ENCODE assay signal across 8 cellular contexts in the genomic region with DNA sequence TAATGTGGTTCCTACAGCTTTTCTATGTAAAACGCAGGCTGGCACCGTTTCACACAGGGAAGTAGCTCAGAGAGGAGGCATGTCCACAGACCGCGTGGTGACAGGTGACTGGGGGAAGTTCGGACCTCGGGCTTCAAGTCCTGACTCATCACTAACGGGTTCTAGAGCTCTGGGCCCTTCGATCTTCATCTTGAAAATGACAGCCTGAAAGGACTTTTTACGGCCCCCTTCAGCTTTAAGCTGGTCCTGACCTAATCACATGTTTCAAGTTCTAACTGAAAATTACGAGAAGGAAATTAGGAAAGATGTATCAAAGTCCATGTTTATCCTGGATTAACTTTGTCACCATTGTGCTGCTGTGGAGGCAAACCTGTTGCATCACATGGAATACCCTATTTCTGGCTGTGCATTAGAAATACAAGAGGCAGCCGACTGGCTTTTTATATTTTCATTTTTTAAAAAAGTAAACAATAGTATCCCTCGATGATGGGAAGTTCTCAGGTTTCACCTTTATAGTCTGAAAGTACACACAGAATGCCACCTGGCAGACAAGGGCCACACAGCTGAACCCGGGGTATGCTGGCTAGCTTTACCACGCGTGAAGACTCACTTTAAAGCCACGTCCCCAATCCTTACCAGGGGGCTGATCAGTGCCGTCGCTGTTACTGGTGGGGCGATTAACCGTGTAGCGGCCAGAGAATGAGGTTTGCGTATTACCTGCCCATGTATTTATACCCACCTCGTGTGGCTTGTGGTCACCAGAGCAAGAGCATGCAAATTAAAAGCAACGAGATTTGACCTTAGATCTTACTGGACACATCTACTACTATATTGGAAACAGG. TPM values are rescaled to one million over a fixed set of nuclear protein-coding genes. Genes with fewer than 3 reads are reported as not detected.
A peak's percentile ranks its signal among the peaks of the same experiment; 100 is the strongest.
DNase-seq lines count a peak whose midpoint lies in the region; TF ChIP-seq lines count a peak whose summit lies in the region.

No MANE protein-coding gene starts in this region.

- H3K9ac ChIP-seq in parathyroid adenoma: no peak overlapping the region

- peak; percentile 10 for DNase-seq in NOMO-1 treated with DMSO at 0.1 percent for 48 hours (lab: John Stamatoyannopoulos, UW; ENCODE audit: unreplicated experiment)
- no peak for DNase-seq in NOMO-1 treated with dmso at 0.1 percent for 144 hours (lab: John Stamatoyannopoulos, UW; ENCODE audit: unreplicated experiment)
- no peak for DNase-seq in HFF-Myc (ENCODE audit: extremely low read depth, low read depth)
- peak; percentile 65 for DNase-seq in NAMALWA (ENCODE audit: low spot score)
- DNase-seq in activated T-cell treated with anti-CD3 and anti-CD28 coated beads, Interleukin-2, amount 50 U/mL, for 48 hours: peak; percentile 44 to 48
- no peak for DNase-seq in glutamatergic neuron
- no peak for DNase-seq in putamen (ENCODE audit: low spot score)

- peak overlapping the region; percentile 86 for H2AFZ ChIP-seq in parathyroid adenoma

- H3K4me2 ChIP-seq in parathyroid adenoma (ENCODE audit: low read length): peak overlapping the region; percentile 80

- H3K79me2 ChIP-seq in parathyroid adenoma: no peaks in the 10 kb centered on the region

- H3K27ac ChIP-seq in parathyroid adenoma: no peak overlapping the region

- H3K4me1 ChIP-seq in parathyroid adenoma: no peaks in the 10 kb centered on the region

- H3K27ac Mint-ChIP-seq in glutamatergic neuron (ENCODE audit: unreplicated experiment): no peak overlapping the region

- H3K27me3 Mint-ChIP-seq in glutamatergic neuron (ENCODE audit: unreplicated experiment): peaks cover 3% of the 10 kb centered on the region

- peaks cover 20% of the 10 kb centered on the region for H3K4me1 Mint-ChIP-seq in glutamatergic neuron (ENCODE audit: low read depth, unreplicated experiment)

- H3K9me3 Mint-ChIP-seq in glutamatergic neuron (ENCODE audit: unreplicated experiment): peaks cover 8% of the 10 kb centered on the region

- no peaks in the 10 kb centered on the region for H3K9me3 ChIP-seq in parathyroid adenoma (ENCODE audit: control insufficient read depth, low read length)

- H3K36me3 ChIP-seq in parathyroid adenoma (ENCODE audit: control insufficient read depth, insufficient read depth, low read length): no peaks in the 10 kb centered on the region

- TF ChIP-seq CTCF in HFF-Myc (IDR thresholded peaks at IDR 0.05; ENCODE audit: low read depth, low read length, missing control alignments) (no peak), glutamatergic neuron (IDR thresholded peaks at IDR 0.05; ENCODE audit: partially characterized antibody, unreplicated experiment) (no peak), parathyroid adenoma (IDR thresholded peaks at IDR 0.05) (no peak)

- peaks cover 4% of the 10 kb centered on the region for H3K36me3 Mint-ChIP-seq in glutamatergic neuron (ENCODE audit: unreplicated experiment)

- H3K4me3 ChIP-seq in HFF-Myc (replicated peaks; ENCODE audit: low read depth, low read length) (peak overlapping the region; percentile 79), parathyroid adenoma (ENCODE audit: low read depth, low read length) (peak overlapping the region; percentile 85)

- peak overlapping the region; percentile 83 for H3K4me3 Mint-ChIP-seq in glutamatergic neuron (ENCODE audit: unreplicated experiment)

- no peaks in the 10 kb centered on the region for H3K27me3 ChIP-seq in parathyroid adenoma (ENCODE audit: control insufficient read depth, insufficient read depth, low read length)

RNA-seq across cellular contexts. Expression of a gene that starts 1.9 kb away (rescaled TPM):
- 10.5 TPM for total RNA-seq in glutamatergic neuron (ENCODE audit: unreplicated experiment)

Comparison
In these comparisons a context has a peak if more than half of its experiments do, and no peak if none do; other contexts are left out.
1. DNase-seq: peak in NOMO-1 treated with DMSO at 0.1 percent for 48 hours (single experiment), NAMALWA (single experiment) and activated T-cell treated with anti-CD3 and anti-CD28 coated beads, Interleukin-2, amount 50 U/mL, for 48 hours (2 of 2); none in NOMO-1 treated with dmso at 0.1 percent for 144 hours (single experiment), HFF-Myc (single experiment), glutamatergic neuron (single experiment) and putamen (single experiment).